ENCODE assay signal across 8 cellular contexts in the genomic region with DNA sequence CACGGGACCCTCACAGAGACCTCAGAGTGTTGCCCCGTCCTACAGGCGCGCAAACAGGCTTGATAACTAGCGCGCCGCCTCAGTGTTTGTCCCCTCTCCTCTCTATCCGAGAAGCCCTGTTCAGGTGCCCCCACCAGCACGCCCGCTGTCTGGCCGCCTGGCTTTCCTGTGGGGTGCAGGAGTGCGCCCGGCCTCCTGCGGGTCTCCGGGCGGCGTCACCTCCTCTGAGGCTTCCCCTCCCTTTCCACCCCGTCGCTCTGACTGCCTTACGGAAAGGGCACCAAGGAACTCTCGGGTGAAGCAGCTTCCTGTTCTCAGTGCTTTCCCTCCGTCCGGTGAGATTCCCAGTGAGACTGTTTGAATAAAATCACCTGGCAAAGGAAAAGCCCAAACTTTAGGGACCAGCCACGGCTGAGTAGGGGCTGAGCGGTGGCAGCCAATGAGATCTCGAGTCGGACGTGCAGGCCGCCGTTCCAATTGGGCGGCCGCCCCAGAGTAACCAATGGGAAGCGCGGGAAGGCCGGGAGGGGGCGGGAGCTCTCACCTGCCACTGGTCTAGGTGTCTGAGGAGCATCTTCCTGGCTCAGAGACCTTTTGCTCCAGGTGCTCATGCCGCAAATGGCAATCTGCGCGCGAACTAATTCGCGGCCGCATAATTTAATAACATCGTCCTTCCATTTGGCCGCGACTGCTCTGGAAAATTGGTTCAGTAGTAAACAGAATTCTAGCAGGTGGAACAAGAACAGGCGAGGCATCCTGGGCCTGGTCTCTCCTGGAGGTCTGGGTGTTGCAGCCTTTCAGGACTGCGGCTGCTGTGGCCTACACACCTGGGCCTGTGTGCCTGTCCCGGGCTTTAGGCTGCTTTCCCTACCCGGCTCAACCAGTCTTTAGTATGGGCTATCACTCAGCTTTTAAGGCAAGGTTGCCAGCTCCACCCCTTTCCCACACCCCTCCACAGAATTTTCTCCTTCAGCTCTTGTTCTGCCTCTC. TPM values are rescaled to one million over a fixed set of nuclear protein-coding genes. Genes with fewer than 3 reads are reported as not detected.
DNase-seq lines count a peak whose midpoint lies in the region; ATAC-seq and TF ChIP-seq lines count a peak whose summit lies in the region.
"Not testable (repeated sequence)": the region's sequence is repeated elsewhere in the genome, so short reads cannot be mapped to it uniquely, and the experiment has no call there.

A gene with protein sequence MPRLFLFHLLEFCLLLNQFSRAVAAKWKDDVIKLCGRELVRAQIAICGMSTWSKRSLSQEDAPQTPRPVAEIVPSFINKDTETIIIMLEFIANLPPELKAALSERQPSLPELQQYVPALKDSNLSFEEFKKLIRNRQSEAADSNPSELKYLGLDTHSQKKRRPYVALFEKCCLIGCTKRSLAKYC (minus strand): TSS at position 885 of the 990 bp plus-strand sequence. CDS start 130 bp downstream, at position 755.

- H3K4me2 ChIP-seq in OCI-LY7 (ENCODE audit: low read length): peak within 1 kb of the TSS; percentile 47; the same call in 1 of the 2 replicates

- H3K4me1 Mint-ChIP-seq in activated T-cell treated with anti-CD3 and anti-CD28 coated beads, Interleukin-2, amount 50 U/mL, for 72 hours (ENCODE audit: low read depth): peaks cover 25% of the 10 kb centered on the region
- peaks cover 5 to 11% of the 10 kb centered on the region in 2 donors for H3K4me1 Mint-ChIP-seq in stimulated activated naive B cell treated with anti-CD40 and anti-IgM and Interleukin-4, amounts not matched to agents 10 μg/mL and 1 μg/mL and 100 μg/mL, for 72 hours

- not testable (repeated sequence) for H3K9me2 ChIP-seq in OCI-LY7 (ENCODE audit: insufficient read depth, low read length)

- peaks cover 14% of the 10 kb centered on the region for H3K4me1 ChIP-seq in OCI-LY7 (ENCODE audit: insufficient read depth, low read length, poor library complexity, severe bottlenecking)
- H3K4me1 ChIP-seq in mucosa of descending colon (ENCODE audit: low read depth): not testable (repeated sequence)

- not testable (repeated sequence) for H3K9me3 ChIP-seq in OCI-LY7 (ENCODE audit: low read length); mucosa of descending colon

- H3K36me3 ChIP-seq in OCI-LY7 (ENCODE audit: insufficient read depth, low read length); mucosa of descending colon (ENCODE audit: low read depth): not testable (repeated sequence)

- H3K4me3 Mint-ChIP-seq in activated T-cell treated with anti-CD3 and anti-CD28 coated beads, Interleukin-2, amount 50 U/mL, for 72 hours: peak within 1 kb of the TSS; percentile 60 to 63
- H3K4me3 Mint-ChIP-seq in stimulated activated naive B cell treated with anti-CD40 and anti-IgM and Interleukin-4, amounts not matched to agents 10 μg/mL and 1 μg/mL and 100 μg/mL, for 72 hours: peak within 1 kb of the TSS; percentile 56 to 65

- peak within 1 kb of the TSS; percentile 50 for H3K27ac Mint-ChIP-seq in activated T-cell treated with anti-CD3 and anti-CD28 coated beads, Interleukin-2, amount 50 U/mL, for 72 hours
- H3K27ac Mint-ChIP-seq in stimulated activated naive B cell treated with anti-CD40 and anti-IgM and Interleukin-4, amounts not matched to agents 10 μg/mL and 1 μg/mL and 100 μg/mL, for 72 hours: not testable (repeated sequence)

- H3K9me3 Mint-ChIP-seq in activated T-cell treated with anti-CD3 and anti-CD28 coated beads, Interleukin-2, amount 50 U/mL, for 72 hours; stimulated activated naive B cell treated with anti-CD40 and anti-IgM and Interleukin-4, amounts not matched to agents 10 μg/mL and 1 μg/mL and 100 μg/mL, for 72 hours: not testable (repeated sequence)

- H3K27ac ChIP-seq in OCI-LY7 (ENCODE audit: low read depth, low read length, poor library complexity, severe bottlenecking): not testable (repeated sequence)

- H3K4me3 ChIP-seq in OCI-LY7 (ENCODE audit: low read depth, low read length, poor library complexity, severe bottlenecking): peak within 1 kb of the TSS; percentile 26
- H3K4me3 ChIP-seq in mucosa of descending colon: not testable (repeated sequence)

- ATAC-seq in GM18511 (IDR thresholded peaks at IDR 0.05; ENCODE audit: unreplicated experiment) (peak; percentile 99), GM21723 (IDR thresholded peaks at IDR 0.05; ENCODE audit: unreplicated experiment) (peak; percentile 99), HG03196 (IDR thresholded peaks at IDR 0.05; ENCODE audit: unreplicated experiment) (peak; percentile 99), esophagus mucosa (peak; percentile 100), mucosa of descending colon (peak; percentile 100)
- peak; percentile 99 for ATAC-seq in activated T-cell treated with anti-CD3 and anti-CD28 coated beads, Interleukin-2, amount 50 U/mL, for 72 hours (replicated peaks in 1 of 2)
- ATAC-seq in stimulated activated naive B cell treated with anti-CD40 and anti-IgM and Interleukin-4, amounts not matched to agents 10 μg/mL and 1 μg/mL and 100 μg/mL, for 72 hours (replicated peaks): peak; percentile 99 to 100

- BruUV-seq in OCI-LY7 (replicated peaks; lab: Mats Ljungman, UMichigan): not testable (repeated sequence)

- not testable (repeated sequence) for TF ChIP-seq CTCF in OCI-LY7 (conservative IDR thresholded peaks at IDR 0.05; ENCODE audit: low read length); mucosa of descending colon (IDR thresholded peaks at IDR 0.05)

- H4K20me1 ChIP-seq in OCI-LY7 (ENCODE audit: insufficient read depth, low read length): not testable (repeated sequence)

- intact Hi-C loops in OCI-LY7 (cut with micrococcal nuclease; ENCODE audit: unreplicated experiment); mucosa of descending colon (cut with DNase I, micrococcal nuclease): not testable (repeated sequence)

- CTCF ChIA-PET in OCI-LY7 (lab: Charles Lee; ENCODE audit: unreplicated experiment): not testable (repeated sequence)

- not testable (repeated sequence) for H3K79me2 ChIP-seq in OCI-LY7 (ENCODE audit: insufficient read depth, low read depth, low read length)

- DNase-seq in OCI-LY7 (ENCODE audit: low spot score): peak; percentile 5
- DNase-seq in activated T-cell treated with anti-CD3 and anti-CD28 coated beads, Interleukin-2, amount 50 U/mL, for 72 hours: peak in 1 of 2 donors; percentile 16
- peak in 2 of 3 donors; percentile 7 to 37 for DNase-seq in mucosa of descending colon
- not testable (repeated sequence) for DNase-seq in stimulated activated naive B cell treated with anti-CD40 and anti-IgM and Interleukin-4, amounts not matched to agents 10 μg/mL and 1 μg/mL and 100 μg/mL, for 72 hours

- POLR2A ChIA-PET in OCI-LY7 (lab: Charles Lee): interaction anchor here (1.0 to 2.0 kb wide), 2 partner anchors 10 to 11 kb away, joined by 3 to 7 read pairs; no protein-coding TSS in a partner anchor

- H3K27me3 Mint-ChIP-seq in activated T-cell treated with anti-CD3 and anti-CD28 coated beads, Interleukin-2, amount 50 U/mL, for 72 hours (ENCODE audit: low read depth); stimulated activated naive B cell treated with anti-CD40 and anti-IgM and Interleukin-4, amounts not matched to agents 10 μg/mL and 1 μg/mL and 100 μg/mL, for 72 hours: not testable (repeated sequence)

- H2AFZ ChIP-seq in OCI-LY7 (ENCODE audit: low read length): peak within 1 kb of the TSS; percentile 85

- H3K36me3 Mint-ChIP-seq in activated T-cell treated with anti-CD3 and anti-CD28 coated beads, Interleukin-2, amount 50 U/mL, for 72 hours (ENCODE audit: insufficient read depth in 2 of 2); stimulated activated naive B cell treated with anti-CD40 and anti-IgM and Interleukin-4, amounts not matched to agents 10 μg/mL and 1 μg/mL and 100 μg/mL, for 72 hours: not testable (repeated sequence)

RNA-seq across cellular contexts. Expression of the gene that starts here (rescaled TPM):
- total RNA-seq in OCI-LY7 (2014; rRNA removed; shearing (Covaris generic)): 0.67 and 1.2 TPM in 2 replicates
- 2.3 and 2.6 TPM in 2 replicates for total RNA-seq in OCI-LY7 (2022)
- 1 to 10 TPM; 1.3 to 1.6 TPM for total RNA-seq in activated T-cell treated with anti-CD3 and anti-CD28 coated beads, Interleukin-2, amount 50 U/mL, for 72 hours
- total RNA-seq in esophagus mucosa: not detected
- total RNA-seq in mucosa of descending colon: under 1 TPM in 1 of 3 donors, not detected in 2; 0.41 TPM

Comparison
In these comparisons a context has a peak if more than half of its experiments do, and no peak if none do; other contexts are left out.
1. Peak in ATAC-seq in esophagus mucosa; RNA of the gene not detected or under 1 TPM.
2. Peak in DNase-seq and ATAC-seq in mucosa of descending colon; RNA of the gene not detected or under 1 TPM.